8 cellular contexts compared by ENCODE assay signal in the genomic region with DNA sequence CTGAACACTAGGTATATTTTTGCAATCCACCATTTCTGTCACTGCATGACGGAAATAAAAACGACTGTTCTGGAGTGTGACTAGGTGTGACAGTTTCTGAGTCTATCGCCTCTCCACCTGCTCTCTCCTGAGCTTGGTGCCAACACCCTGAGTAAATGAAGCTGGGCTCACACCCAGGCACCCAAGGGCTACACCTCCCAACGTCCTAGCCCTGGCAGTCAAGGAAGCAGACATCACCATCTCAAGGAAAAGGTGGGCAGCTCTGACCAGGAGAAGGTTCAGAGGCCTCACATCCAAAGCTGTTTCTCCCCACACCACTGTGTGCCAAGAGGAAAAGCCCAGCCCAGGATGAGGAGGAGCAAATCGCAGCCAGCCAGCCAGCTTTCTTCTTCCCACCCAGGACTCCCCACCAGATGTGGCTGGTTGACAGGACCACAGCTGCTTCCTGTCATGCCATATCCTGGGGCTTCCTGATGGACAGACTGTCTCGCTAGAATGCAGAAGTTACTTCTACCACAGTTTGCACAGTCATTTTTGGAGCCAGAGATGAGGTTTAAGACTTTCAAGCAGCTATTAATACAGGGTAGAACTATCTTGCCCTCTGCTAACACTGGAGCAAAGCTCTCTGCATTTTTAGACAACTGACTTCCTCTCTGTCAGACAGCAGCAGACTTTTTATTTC. TPM values are rescaled to one million over a fixed set of nuclear protein-coding genes. Genes with fewer than 3 reads are reported as not detected.
DNase-seq lines count a peak whose midpoint lies in the region; ATAC-seq and TF ChIP-seq lines count a peak whose summit lies in the region.

No MANE protein-coding gene starts in this region.

- H3K4me3 ChIP-seq in left ventricle myocardium inferior, result peak overlapping the region; percentile 46

- H3K4me1 ChIP-seq in left ventricle myocardium inferior, result peaks cover 79% of the 10 kb centered on the region

- intact Hi-C loops in activated T-helper 1 cell treated with anti-CD3 and anti-CD28 coated beads, Interleukin-12 subunit alpha, Interleukin-12 subunit beta, Interleukin-2, Interleukin-4 antibody, amounts not matched to agents 30 ng/mL and 10 ng/mL and 1 ng/mL, durations not matched to agents 14 hours and 24 hours and 36 hours (cut with micrococcal nuclease), result loop anchor here (1.0 to 10.0 kb wide), 3 partner anchors 85 to 875 kb away; a partner anchor contains a TSS
- intact Hi-C loops in left ventricle myocardium inferior (cut with micrococcal nuclease), result no loop called here

- no peak for TF ChIP-seq CTCF in left ventricle myocardium inferior (IDR thresholded peaks at IDR 0.05; ENCODE audit: borderline replicate concordance)

- no peaks in the 10 kb centered on the region for H3K9me3 Mint-ChIP-seq in activated T-helper 1 cell treated with anti-CD3 and anti-CD28 coated beads, Interleukin-12 subunit alpha, Interleukin-12 subunit beta, Interleukin-2, Interleukin-4 antibody, amounts not matched to agents 30 ng/mL and 10 ng/mL and 1 ng/mL, durations not matched to agents 14 hours and 24 hours and 36 hours

- peaks cover 64% of the 10 kb centered on the region for H3K4me1 Mint-ChIP-seq in activated T-helper 1 cell treated with anti-CD3 and anti-CD28 coated beads, Interleukin-12 subunit alpha, Interleukin-12 subunit beta, Interleukin-2, Interleukin-4 antibody, amounts not matched to agents 30 ng/mL and 10 ng/mL and 1 ng/mL, durations not matched to agents 14 hours and 24 hours and 36 hours (ENCODE audit: low read depth)

- peaks cover 25% of the 10 kb centered on the region for H3K36me3 Mint-ChIP-seq in activated T-helper 1 cell treated with anti-CD3 and anti-CD28 coated beads, Interleukin-12 subunit alpha, Interleukin-12 subunit beta, Interleukin-2, Interleukin-4 antibody, amounts not matched to agents 30 ng/mL and 10 ng/mL and 1 ng/mL, durations not matched to agents 14 hours and 24 hours and 36 hours (ENCODE audit: low read depth)

- peak in 9 of 14 donors; percentile 4 to 61 (median 37) for DNase-seq in C1 segment of cervical spinal cord (lab: John Stamatoyannopoulos, UW)
- peak; percentile 59 for DNase-seq in activated T-helper 1 cell treated with anti-CD3 and anti-CD28 coated beads, Interleukin-12 subunit alpha, Interleukin-12 subunit beta, Interleukin-2, Interleukin-4 antibody, amounts not matched to agents 30 ng/mL and 10 ng/mL and 1 ng/mL, durations not matched to agents 14 hours and 24 hours and 36 hours (ENCODE audit: low spot score)
- DNase-seq in left ventricle myocardium inferior, result peak; percentile 80
- peak; percentile 27 to 39 for DNase-seq in stimulated activated CD4-positive, alpha-beta T cell treated with anti-CD3 and anti-CD28 coated beads, Interleukin-2, amount 100 ng/mL, for 24 hours
- no peak for DNase-seq in superior temporal gyrus (ENCODE audit: extremely low spot score)
- DNase-seq in HPDE6-E6E7 (ENCODE audit: extremely low spot score), result no peak

- H3K9me3 ChIP-seq in left ventricle myocardium inferior (replicated peaks), result no peaks in the 10 kb centered on the region

- peak overlapping the region; percentile 94 for H3K27ac Mint-ChIP-seq in activated T-helper 1 cell treated with anti-CD3 and anti-CD28 coated beads, Interleukin-12 subunit alpha, Interleukin-12 subunit beta, Interleukin-2, Interleukin-4 antibody, amounts not matched to agents 30 ng/mL and 10 ng/mL and 1 ng/mL, durations not matched to agents 14 hours and 24 hours and 36 hours

- ATAC-seq in HG03565 (IDR thresholded peaks at IDR 0.05; ENCODE audit: unreplicated experiment), result peak; percentile 44

- TF ChIP-seq POLR2A in GM19193 (IDR thresholded peaks at IDR 0.05; ENCODE audit: extremely low read depth, insufficient read depth, insufficient read length), result peak; percentile 47

- H3K27me3 ChIP-seq in left ventricle myocardium inferior (ENCODE audit: low read depth), result no peaks in the 10 kb centered on the region

- peak overlapping the region; percentile 97 for H3K4me3 Mint-ChIP-seq in activated T-helper 1 cell treated with anti-CD3 and anti-CD28 coated beads, Interleukin-12 subunit alpha, Interleukin-12 subunit beta, Interleukin-2, Interleukin-4 antibody, amounts not matched to agents 30 ng/mL and 10 ng/mL and 1 ng/mL, durations not matched to agents 14 hours and 24 hours and 36 hours

- H3K27me3 Mint-ChIP-seq in activated T-helper 1 cell treated with anti-CD3 and anti-CD28 coated beads, Interleukin-12 subunit alpha, Interleukin-12 subunit beta, Interleukin-2, Interleukin-4 antibody, amounts not matched to agents 30 ng/mL and 10 ng/mL and 1 ng/mL, durations not matched to agents 14 hours and 24 hours and 36 hours (ENCODE audit: insufficient read depth), result no peaks in the 10 kb centered on the region

- H3K36me3 ChIP-seq in left ventricle myocardium inferior, result no peaks in the 10 kb centered on the region

- peak overlapping the region; percentile 97 for H3K27ac ChIP-seq in left ventricle myocardium inferior (replicated peaks)

RNA-seq across cellular contexts. Expression of a gene that starts 3.3 kb away (rescaled TPM):
- total RNA-seq in activated T-helper 1 cell treated with anti-CD3 and anti-CD28 coated beads, Interleukin-12 subunit alpha, Interleukin-12 subunit beta, Interleukin-2, Interleukin-4 antibody, amounts not matched to agents 30 ng/mL and 10 ng/mL and 1 ng/mL, durations not matched to agents 14 hours and 24 hours and 36 hours, result 93.7 and 103 TPM in 2 replicates
- total RNA-seq in left ventricle myocardium inferior, result 40.7 TPM

RNA-seq across cellular contexts. Expression of a gene that starts 20.0 kb away (rescaled TPM):
- total RNA-seq in activated T-helper 1 cell treated with anti-CD3 and anti-CD28 coated beads, Interleukin-12 subunit alpha, Interleukin-12 subunit beta, Interleukin-2, Interleukin-4 antibody, amounts not matched to agents 30 ng/mL and 10 ng/mL and 1 ng/mL, durations not matched to agents 14 hours and 24 hours and 36 hours, result 57.7 and 62.8 TPM in 2 replicates
- total RNA-seq in left ventricle myocardium inferior, result 52.3 TPM

RNA-seq across cellular contexts. Expression of a gene that starts 26.9 kb away (rescaled TPM):
- 52.1 and 52.4 TPM in 2 replicates for total RNA-seq in activated T-helper 1 cell treated with anti-CD3 and anti-CD28 coated beads, Interleukin-12 subunit alpha, Interleukin-12 subunit beta, Interleukin-2, Interleukin-4 antibody, amounts not matched to agents 30 ng/mL and 10 ng/mL and 1 ng/mL, durations not matched to agents 14 hours and 24 hours and 36 hours
- 34.1 TPM for total RNA-seq in left ventricle myocardium inferior

RNA-seq across cellular contexts. Expression of a gene that starts 36.8 kb away (rescaled TPM):
- 72.6 and 73.2 TPM in 2 replicates for total RNA-seq in activated T-helper 1 cell treated with anti-CD3 and anti-CD28 coated beads, Interleukin-12 subunit alpha, Interleukin-12 subunit beta, Interleukin-2, Interleukin-4 antibody, amounts not matched to agents 30 ng/mL and 10 ng/mL and 1 ng/mL, durations not matched to agents 14 hours and 24 hours and 36 hours
- 108 TPM for total RNA-seq in left ventricle myocardium inferior

RNA-seq across cellular contexts. Expression of a gene that starts 43.4 kb away (rescaled TPM):
- 0.17 and 0.29 TPM in 2 replicates for total RNA-seq in activated T-helper 1 cell treated with anti-CD3 and anti-CD28 coated beads, Interleukin-12 subunit alpha, Interleukin-12 subunit beta, Interleukin-2, Interleukin-4 antibody, amounts not matched to agents 30 ng/mL and 10 ng/mL and 1 ng/mL, durations not matched to agents 14 hours and 24 hours and 36 hours
- 1.2 TPM for total RNA-seq in left ventricle myocardium inferior

Comparison
In these comparisons a context has a peak if more than half of its experiments do, and no peak if none do; other contexts are left out.
1. DNase-seq: peak in C1 segment of cervical spinal cord (9 of 14), activated T-helper 1 cell treated with anti-CD3 and anti-CD28 coated beads, Interleukin-12 subunit alpha, Interleukin-12 subunit beta, Interleukin-2, Interleukin-4 antibody, amounts not matched to agents 30 ng/mL and 10 ng/mL and 1 ng/mL, durations not matched to agents 14 hours and 24 hours and 36 hours (single experiment), left ventricle myocardium inferior (single experiment) and stimulated activated CD4-positive, alpha-beta T cell treated with anti-CD3 and anti-CD28 coated beads, Interleukin-2, amount 100 ng/mL, for 24 hours (2 of 2); none in superior temporal gyrus (single experiment) and HPDE6-E6E7 (single experiment).